ENCODE assay signal across 1 cellular context in the genomic region with DNA sequence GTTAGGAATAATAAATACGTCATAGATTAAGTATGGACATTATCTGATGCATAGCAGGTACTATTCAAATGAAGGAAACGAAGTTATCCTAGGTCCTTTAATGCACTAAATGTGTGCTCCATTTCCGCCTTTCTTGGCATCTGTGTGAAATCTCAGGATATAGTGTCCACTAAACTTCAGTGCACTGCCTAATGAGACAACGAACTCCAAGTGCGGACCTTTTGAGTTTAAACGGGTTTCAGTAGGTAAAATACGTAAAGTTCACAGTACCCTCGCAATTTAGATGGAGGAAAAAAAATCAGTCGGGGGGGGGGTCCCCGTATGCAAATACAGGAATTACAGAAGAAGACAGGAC.
TF ChIP-seq lines count a peak whose summit lies in the region.

No MANE protein-coding gene starts in this region.

TF ChIP-seq in GM12878, 131 proteins besides CTCF, POLR2A, EP300 and RAD21 (continued from another document):
- TF ChIP-seq, protein P1, sequence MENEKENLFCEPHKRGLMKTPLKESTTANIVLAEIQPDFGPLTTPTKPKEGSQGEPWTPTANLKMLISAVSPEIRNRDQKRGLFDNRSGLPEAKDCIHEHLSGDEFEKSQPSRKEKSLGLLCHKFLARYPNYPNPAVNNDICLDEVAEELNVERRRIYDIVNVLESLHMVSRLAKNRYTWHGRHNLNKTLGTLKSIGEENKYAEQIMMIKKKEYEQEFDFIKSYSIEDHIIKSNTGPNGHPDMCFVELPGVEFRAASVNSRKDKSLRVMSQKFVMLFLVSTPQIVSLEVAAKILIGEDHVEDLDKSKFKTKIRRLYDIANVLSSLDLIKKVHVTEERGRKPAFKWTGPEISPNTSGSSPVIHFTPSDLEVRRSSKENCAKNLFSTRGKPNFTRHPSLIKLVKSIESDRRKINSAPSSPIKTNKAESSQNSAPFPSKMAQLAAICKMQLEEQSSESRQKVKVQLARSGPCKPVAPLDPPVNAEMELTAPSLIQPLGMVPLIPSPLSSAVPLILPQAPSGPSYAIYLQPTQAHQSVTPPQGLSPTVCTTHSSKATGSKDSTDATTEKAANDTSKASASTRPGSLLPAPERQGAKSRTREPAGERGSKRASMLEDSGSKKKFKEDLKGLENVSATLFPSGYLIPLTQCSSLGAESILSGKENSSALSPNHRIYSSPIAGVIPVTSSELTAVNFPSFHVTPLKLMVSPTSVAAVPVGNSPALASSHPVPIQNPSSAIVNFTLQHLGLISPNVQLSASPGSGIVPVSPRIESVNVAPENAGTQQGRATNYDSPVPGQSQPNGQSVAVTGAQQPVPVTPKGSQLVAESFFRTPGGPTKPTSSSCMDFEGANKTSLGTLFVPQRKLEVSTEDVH (IDR thresholded peaks at IDR 0.05; ENCODE audit: low read depth, partially characterized antibody) = peak; percentile 38
- TF ChIP-seq SMC3 (IDR thresholded peaks at IDR 0.05; ENCODE audit: borderline replicate concordance, low read length) (no peak; the same call in 1 of the 2 replicates), HDGF (IDR thresholded peaks at IDR 0.05) (0 out of 2 replicates have a peak, but pooled peaks have one; percentile 10), SRF (IDR thresholded peaks at IDR 0.05; ENCODE audit: low read depth in 2 of 2, low read length in 2 of 2) (no peak), BMI1 (IDR thresholded peaks at IDR 0.05; ENCODE audit: borderline replicate concordance) (0 out of 2 replicates have a peak, but pooled peaks have one; percentile 15), BACH1 (IDR thresholded peaks at IDR 0.05; ENCODE audit: borderline replicate concordance) (no peak)
- TF ChIP-seq, protein P2, sequence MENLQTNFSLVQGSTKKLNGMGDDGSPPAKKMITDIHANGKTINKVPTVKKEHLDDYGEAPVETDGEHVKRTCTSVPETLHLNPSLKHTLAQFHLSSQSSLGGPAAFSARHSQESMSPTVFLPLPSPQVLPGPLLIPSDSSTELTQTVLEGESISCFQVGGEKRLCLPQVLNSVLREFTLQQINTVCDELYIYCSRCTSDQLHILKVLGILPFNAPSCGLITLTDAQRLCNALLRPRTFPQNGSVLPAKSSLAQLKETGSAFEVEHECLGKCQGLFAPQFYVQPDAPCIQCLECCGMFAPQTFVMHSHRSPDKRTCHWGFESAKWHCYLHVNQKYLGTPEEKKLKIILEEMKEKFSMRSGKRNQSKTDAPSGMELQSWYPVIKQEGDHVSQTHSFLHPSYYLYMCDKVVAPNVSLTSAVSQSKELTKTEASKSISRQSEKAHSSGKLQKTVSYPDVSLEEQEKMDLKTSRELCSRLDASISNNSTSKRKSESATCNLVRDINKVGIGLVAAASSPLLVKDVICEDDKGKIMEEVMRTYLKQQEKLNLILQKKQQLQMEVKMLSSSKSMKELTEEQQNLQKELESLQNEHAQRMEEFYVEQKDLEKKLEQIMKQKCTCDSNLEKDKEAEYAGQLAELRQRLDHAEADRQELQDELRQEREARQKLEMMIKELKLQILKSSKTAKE (IDR thresholded peaks at IDR 0.05; ENCODE audit: low read depth, poor library complexity, severe bottlenecking) = peak; percentile 84
- TF ChIP-seq, protein P3, sequence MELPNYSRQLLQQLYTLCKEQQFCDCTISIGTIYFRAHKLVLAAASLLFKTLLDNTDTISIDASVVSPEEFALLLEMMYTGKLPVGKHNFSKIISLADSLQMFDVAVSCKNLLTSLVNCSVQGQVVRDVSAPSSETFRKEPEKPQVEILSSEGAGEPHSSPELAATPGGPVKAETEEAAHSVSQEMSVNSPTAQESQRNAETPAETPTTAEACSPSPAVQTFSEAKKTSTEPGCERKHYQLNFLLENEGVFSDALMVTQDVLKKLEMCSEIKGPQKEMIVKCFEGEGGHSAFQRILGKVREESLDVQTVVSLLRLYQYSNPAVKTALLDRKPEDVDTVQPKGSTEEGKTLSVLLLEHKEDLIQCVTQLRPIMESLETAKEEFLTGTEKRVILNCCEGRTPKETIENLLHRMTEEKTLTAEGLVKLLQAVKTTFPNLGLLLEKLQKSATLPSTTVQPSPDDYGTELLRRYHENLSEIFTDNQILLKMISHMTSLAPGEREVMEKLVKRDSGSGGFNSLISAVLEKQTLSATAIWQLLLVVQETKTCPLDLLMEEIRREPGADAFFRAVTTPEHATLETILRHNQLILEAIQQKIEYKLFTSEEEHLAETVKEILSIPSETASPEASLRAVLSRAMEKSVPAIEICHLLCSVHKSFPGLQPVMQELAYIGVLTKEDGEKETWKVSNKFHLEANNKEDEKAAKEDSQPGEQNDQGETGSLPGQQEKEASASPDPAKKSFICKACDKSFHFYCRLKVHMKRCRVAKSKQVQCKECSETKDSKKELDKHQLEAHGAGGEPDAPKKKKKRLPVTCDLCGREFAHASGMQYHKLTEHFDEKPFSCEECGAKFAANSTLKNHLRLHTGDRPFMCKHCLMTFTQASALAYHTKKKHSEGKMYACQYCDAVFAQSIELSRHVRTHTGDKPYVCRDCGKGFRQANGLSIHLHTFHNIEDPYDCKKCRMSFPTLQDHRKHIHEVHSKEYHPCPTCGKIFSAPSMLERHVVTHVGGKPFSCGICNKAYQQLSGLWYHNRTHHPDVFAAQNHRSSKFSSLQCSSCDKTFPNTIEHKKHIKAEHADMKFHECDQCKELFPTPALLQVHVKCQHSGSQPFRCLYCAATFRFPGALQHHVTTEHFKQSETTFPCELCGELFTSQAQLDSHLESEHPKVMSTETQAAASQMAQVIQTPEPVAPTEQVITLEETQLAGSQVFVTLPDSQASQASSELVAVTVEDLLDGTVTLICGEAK (IDR thresholded peaks at IDR 0.05; ENCODE audit: borderline replicate concordance) = 0 out of 2 replicates have a peak, but pooled peaks have one; percentile 15
- TF ChIP-seq, protein P4, sequence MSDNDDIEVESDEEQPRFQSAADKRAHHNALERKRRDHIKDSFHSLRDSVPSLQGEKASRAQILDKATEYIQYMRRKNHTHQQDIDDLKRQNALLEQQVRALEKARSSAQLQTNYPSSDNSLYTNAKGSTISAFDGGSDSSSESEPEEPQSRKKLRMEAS (IDR thresholded peaks at IDR 0.05; ENCODE audit: low read depth, low read length) = no peak
